8 cellular contexts compared by ENCODE assay signal in the genomic region with DNA sequence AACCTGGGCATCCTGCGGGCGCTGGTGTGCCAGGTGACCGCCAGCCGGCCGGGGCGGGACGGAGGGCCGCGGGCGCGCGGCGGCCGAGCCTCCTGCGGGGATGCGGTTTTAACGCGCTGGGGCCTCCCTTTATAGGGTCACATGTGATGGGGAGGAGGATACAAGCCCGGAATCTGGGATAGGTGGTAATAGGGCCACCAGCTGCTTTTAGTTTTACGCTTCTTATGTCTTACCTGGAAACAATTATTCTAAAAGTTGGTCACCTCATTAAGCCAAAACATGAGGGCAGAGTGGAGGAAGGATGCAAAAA. TPM values are rescaled to one million over a fixed set of nuclear protein-coding genes. Genes with fewer than 3 reads are reported as not detected.
A peak's percentile ranks its signal among the peaks of the same experiment; 100 is the strongest.
DNase-seq lines count a peak whose midpoint lies in the region; ATAC-seq and TF ChIP-seq lines count a peak whose summit lies in the region.

No MANE protein-coding gene starts in this region.

- H3K36me3 ChIP-seq in skeletal muscle tissue (ENCODE audit: control insufficient read depth in 3 of 3, insufficient read depth in 3 of 3, low read length in 3 of 3): peaks cover 8 to 10% (median 8%) of the 10 kb centered on the region in 3 donors

- H3K9ac ChIP-seq in skeletal muscle tissue (ENCODE audit: low read depth in 1 of 3, low read length in 3 of 3): peak overlapping the region; percentile 79 to 92 (median 83)

- no peak for TF ChIP-seq CTCF in activated CD8-positive, alpha-beta T cell treated with anti-CD3 and anti-CD28 coated beads for 36 hours (IDR thresholded peaks at IDR 0.05)

- H3K27me3 ChIP-seq in right cardiac atrium (ENCODE audit: control insufficient read depth, insufficient read depth): no peaks in the 10 kb centered on the region
- no peaks in the 10 kb centered on the region for H3K27me3 ChIP-seq in skeletal muscle tissue (ENCODE audit: control insufficient read depth in 3 of 3, insufficient read depth in 3 of 3, low read length in 3 of 3)

- H3K9me3 ChIP-seq in right cardiac atrium (ENCODE audit: control insufficient read depth, low read length): no peaks in the 10 kb centered on the region
- H3K9me3 ChIP-seq in skeletal muscle tissue (ENCODE audit: control insufficient read depth in 3 of 3, low read length in 3 of 3): no peaks in the 10 kb centered on the region

- H3K36me3 Mint-ChIP-seq in activated naive CD4-positive, alpha-beta T cell treated with anti-CD3 and anti-CD28 coated beads for 36 hours (ENCODE audit: low read depth): peaks cover 57% of the 10 kb centered on the region
- peaks cover 74% of the 10 kb centered on the region for H3K36me3 Mint-ChIP-seq in activated CD8-positive, alpha-beta T cell treated with anti-CD3 and anti-CD28 coated beads for 36 hours (ENCODE audit: low read depth)

- POLR2A ChIA-PET in activated CD8-positive, alpha-beta T cell treated with anti-CD3 and anti-CD28 coated beads for 36 hours (lab: Charles Lee): interaction anchor here (1.1 to 2.6 kb wide), 5 partner anchors 18 to 461 kb away, joined by 4 to 8 read pairs (median 8); a partner anchor contains a TSS

- CTCF ChIA-PET in activated naive CD4-positive, alpha-beta T cell treated with anti-CD3 and anti-CD28 coated beads for 36 hours (lab: Charles Lee): interaction anchor here (1.3 kb wide), 1 partner anchor 505 kb away, joined by 6 read pairs; no protein-coding TSS in a partner anchor
- CTCF ChIA-PET in activated CD8-positive, alpha-beta T cell treated with anti-CD3 and anti-CD28 coated beads for 36 hours (lab: Charles Lee): no interaction called here

- H3K27ac ChIP-seq in right cardiac atrium (ENCODE audit: low read length): peak overlapping the region; percentile 88
- peak overlapping the region; percentile 88 for H3K27ac ChIP-seq in skeletal muscle tissue (ENCODE audit: low read depth, low read length)

- peaks cover 4% of the 10 kb centered on the region for H3K4me1 ChIP-seq in right cardiac atrium (ENCODE audit: control insufficient read depth, insufficient read depth, low read length)
- H3K4me1 ChIP-seq in skeletal muscle tissue (ENCODE audit: control insufficient read depth in 3 of 3, insufficient read depth in 3 of 3, low read length in 3 of 3): peaks cover 10 to 17% (median 11%) of the 10 kb centered on the region in 3 donors

- H3K4me1 Mint-ChIP-seq in activated naive CD4-positive, alpha-beta T cell treated with anti-CD3 and anti-CD28 coated beads for 36 hours (ENCODE audit: low read depth): peaks cover 54% of the 10 kb centered on the region
- H3K4me1 Mint-ChIP-seq in activated CD8-positive, alpha-beta T cell treated with anti-CD3 and anti-CD28 coated beads for 36 hours (ENCODE audit: low read depth): peaks cover 42% of the 10 kb centered on the region

- peaks cover 8% of the 10 kb centered on the region for H3K9me3 Mint-ChIP-seq in activated naive CD4-positive, alpha-beta T cell treated with anti-CD3 and anti-CD28 coated beads for 36 hours
- H3K9me3 Mint-ChIP-seq in activated CD8-positive, alpha-beta T cell treated with anti-CD3 and anti-CD28 coated beads for 36 hours: peaks cover 6% of the 10 kb centered on the region

- peak; percentile 73 for DNase-seq in activated naive CD4-positive, alpha-beta T cell treated with anti-CD3 and anti-CD28 coated beads for 36 hours
- no peak for DNase-seq in activated naive CD4-positive, alpha-beta T cell treated with anti-CD3 and anti-CD28 coated beads, Interleukin-2, amount 50 U/mL, for 16 hours
- DNase-seq in activated CD8-positive, alpha-beta T cell treated with anti-CD3 and anti-CD28 coated beads for 36 hours: no peak
- peak in 1 of 3 donors; percentile 73 for DNase-seq in right cardiac atrium
- no peak for DNase-seq in LoVo (ENCODE audit: low spot score)

- ATAC-seq in activated CD8-positive, alpha-beta T cell treated with anti-CD3 and anti-CD28 coated beads for 36 hours: no peak
- ATAC-seq in right cardiac atrium (no peak), HG03175 (IDR thresholded peaks at IDR 0.05; ENCODE audit: unreplicated experiment) (no peak), GM21737 (IDR thresholded peaks at IDR 0.05; ENCODE audit: unreplicated experiment) (no peak)

- under 1% methylated on average over 20 of the region's 20 CpGs for WGBS in right cardiac atrium

- H3K27ac Mint-ChIP-seq in activated naive CD4-positive, alpha-beta T cell treated with anti-CD3 and anti-CD28 coated beads for 36 hours: peak overlapping the region; percentile 87
- peak overlapping the region; percentile 86 for H3K27ac Mint-ChIP-seq in activated CD8-positive, alpha-beta T cell treated with anti-CD3 and anti-CD28 coated beads for 36 hours

- H3K4me3 ChIP-seq in right cardiac atrium (ENCODE audit: low read length): peak overlapping the region; percentile 90
- H3K4me3 ChIP-seq in skeletal muscle tissue (ENCODE audit: low read length in 3 of 3): peak overlapping the region; percentile 80 to 95 (median 90)

- intact Hi-C loops in activated naive CD4-positive, alpha-beta T cell treated with anti-CD3 and anti-CD28 coated beads for 36 hours (cut with micrococcal nuclease): loop anchor here (1.0 to 10.0 kb wide), 12 partner anchors 13 to 1610 kb away; a partner anchor contains a TSS
- intact Hi-C loops in activated CD8-positive, alpha-beta T cell treated with anti-CD3 and anti-CD28 coated beads for 36 hours (cut with micrococcal nuclease): loop anchor here (5.0 kb wide), 1 partner anchor 277 kb away; no protein-coding TSS in a partner anchor
- intact Hi-C loops in right cardiac atrium (cut with DNase I): loop anchor here in 1 of 4 donors (10.0 kb wide), 1 partner anchor 90 kb away; a partner anchor contains a TSS

- H3K27me3 Mint-ChIP-seq in activated naive CD4-positive, alpha-beta T cell treated with anti-CD3 and anti-CD28 coated beads for 36 hours (ENCODE audit: low read depth): no peaks in the 10 kb centered on the region
- no peaks in the 10 kb centered on the region for H3K27me3 Mint-ChIP-seq in activated CD8-positive, alpha-beta T cell treated with anti-CD3 and anti-CD28 coated beads for 36 hours

- peak overlapping the region; percentile 86 for H3K4me3 Mint-ChIP-seq in activated naive CD4-positive, alpha-beta T cell treated with anti-CD3 and anti-CD28 coated beads for 36 hours
- peak overlapping the region; percentile 91 for H3K4me3 Mint-ChIP-seq in activated CD8-positive, alpha-beta T cell treated with anti-CD3 and anti-CD28 coated beads for 36 hours

RNA-seq across cellular contexts. Expression of a gene that starts 0.6 kb away (rescaled TPM):
- total RNA-seq in activated naive CD4-positive, alpha-beta T cell treated with anti-CD3 and anti-CD28 coated beads for 36 hours: 10 to 100 TPM; 21.1 to 21.3 TPM
- total RNA-seq in activated CD8-positive, alpha-beta T cell treated with anti-CD3 and anti-CD28 coated beads for 36 hours: 10 to 100 TPM; 19.0 to 20.1 TPM
- total RNA-seq in right cardiac atrium (10 to 100 TPM in 2 of 4 donors, 1 to 10 TPM in 2; 6.5 to 12.1 (median 9.7) TPM), skeletal muscle tissue (20.4 TPM)
- 2.9 TPM for polyA plus RNA-seq in right cardiac atrium

RNA-seq across cellular contexts. Expression of a gene that starts 0.8 kb away (rescaled TPM):
- total RNA-seq in activated naive CD4-positive, alpha-beta T cell treated with anti-CD3 and anti-CD28 coated beads for 36 hours: 10 to 100 TPM; 32.9 to 34.5 TPM
- 10 to 100 TPM; 43.4 to 44.8 TPM for total RNA-seq in activated CD8-positive, alpha-beta T cell treated with anti-CD3 and anti-CD28 coated beads for 36 hours
- total RNA-seq in right cardiac atrium: 10 to 100 TPM; 12.2 to 16.4 (median 13.6) TPM
- polyA plus RNA-seq in right cardiac atrium: 5.3 TPM
- 8.4 TPM for total RNA-seq in skeletal muscle tissue
